1 cellular context compared by ENCODE assay signal in the genomic region with DNA sequence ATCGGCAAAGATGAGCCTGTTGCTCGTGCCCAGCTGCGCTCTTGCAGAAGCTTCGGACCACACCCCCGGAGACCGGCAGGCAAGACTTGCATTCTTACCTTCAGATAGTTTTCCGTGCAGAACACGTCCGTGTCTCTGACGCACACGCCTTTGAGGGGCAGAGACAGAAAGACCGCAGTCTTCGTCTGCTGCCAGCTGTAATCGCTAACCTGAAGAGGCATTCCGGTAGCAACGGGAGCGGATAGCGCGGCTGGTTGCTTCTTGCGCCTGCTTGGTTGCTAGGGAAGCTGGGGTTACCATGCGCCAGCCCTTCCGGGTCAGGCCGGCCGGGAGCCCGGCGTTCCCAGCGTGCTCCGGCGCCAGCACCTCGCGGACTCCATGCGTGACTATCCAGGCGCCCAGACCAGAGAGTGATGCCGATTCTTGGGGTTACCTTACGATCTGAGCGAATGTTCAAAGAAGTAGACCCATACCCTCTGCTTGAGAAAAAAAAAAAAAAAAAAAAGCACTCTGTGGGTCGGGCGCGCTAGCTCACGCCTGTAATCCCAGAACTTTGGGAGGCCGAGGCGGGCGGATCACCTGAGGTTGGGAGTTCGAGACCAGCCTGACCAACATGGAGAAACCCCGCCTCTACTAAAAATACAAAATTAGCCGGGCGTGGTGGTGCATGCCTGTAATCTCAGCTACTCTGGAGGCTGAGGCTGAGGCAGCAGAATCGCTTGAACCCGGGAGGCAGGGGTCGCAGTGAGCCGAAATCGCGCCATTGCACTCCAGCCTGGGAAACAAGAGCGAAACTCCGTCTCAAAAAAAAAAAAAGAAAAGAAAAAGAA.
TF ChIP-seq lines count a peak whose summit lies in the region.

No MANE protein-coding gene starts in this region.

TF ChIP-seq in HEK293, 187 proteins besides CTCF, POLR2A, EP300 and RAD21 (continued from another document):
- TF ChIP-seq, protein P1, sequence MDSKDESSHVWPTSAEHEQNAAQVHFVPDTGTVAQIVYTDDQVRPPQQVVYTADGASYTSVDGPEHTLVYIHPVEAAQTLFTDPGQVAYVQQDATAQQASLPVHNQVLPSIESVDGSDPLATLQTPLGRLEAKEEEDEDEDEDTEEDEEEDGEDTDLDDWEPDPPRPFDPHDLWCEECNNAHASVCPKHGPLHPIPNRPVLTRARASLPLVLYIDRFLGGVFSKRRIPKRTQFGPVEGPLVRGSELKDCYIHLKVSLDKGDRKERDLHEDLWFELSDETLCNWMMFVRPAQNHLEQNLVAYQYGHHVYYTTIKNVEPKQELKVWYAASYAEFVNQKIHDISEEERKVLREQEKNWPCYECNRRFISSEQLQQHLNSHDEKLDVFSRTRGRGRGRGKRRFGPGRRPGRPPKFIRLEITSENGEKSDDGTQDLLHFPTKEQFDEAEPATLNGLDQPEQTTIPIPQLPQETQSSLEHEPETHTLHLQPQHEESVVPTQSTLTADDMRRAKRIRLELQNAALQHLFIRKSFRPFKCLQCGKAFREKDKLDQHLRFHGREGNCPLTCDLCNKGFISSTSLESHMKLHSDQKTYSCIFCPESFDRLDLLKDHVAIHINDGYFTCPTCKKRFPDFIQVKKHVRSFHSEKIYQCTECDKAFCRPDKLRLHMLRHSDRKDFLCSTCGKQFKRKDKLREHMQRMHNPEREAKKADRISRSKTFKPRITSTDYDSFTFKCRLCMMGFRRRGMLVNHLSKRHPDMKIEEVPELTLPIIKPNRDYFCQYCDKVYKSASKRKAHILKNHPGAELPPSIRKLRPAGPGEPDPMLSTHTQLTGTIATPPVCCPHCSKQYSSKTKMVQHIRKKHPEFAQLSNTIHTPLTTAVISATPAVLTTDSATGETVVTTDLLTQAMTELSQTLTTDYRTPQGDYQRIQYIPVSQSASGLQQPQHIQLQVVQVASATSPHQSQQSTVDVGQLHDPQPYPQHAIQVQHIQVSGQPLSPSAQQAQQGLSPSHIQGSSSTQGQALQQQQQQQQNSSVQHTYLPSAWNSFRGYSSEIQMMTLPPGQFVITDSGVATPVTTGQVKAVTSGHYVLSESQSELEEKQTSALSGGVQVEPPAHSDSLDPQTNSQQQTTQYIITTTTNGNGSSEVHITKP (tag by site-specific recombination; IDR thresholded peaks at IDR 0.05) = peak; percentile 36; the same call in 1 of the 2 replicates
- TF ChIP-seq ZNF391 (tag by site-specific recombination; IDR thresholded peaks at IDR 0.05; ENCODE audit: borderline replicate concordance, low read depth) = peak; percentile 46; the same call in 1 of the 2 replicates
- TF ChIP-seq KLF10 (tag by site-specific recombination; IDR thresholded peaks at IDR 0.05) = 0 out of 2 replicates have a peak, but pooled peaks have one; percentile 21
- TF ChIP-seq SP7 (tag by site-specific recombination; IDR thresholded peaks at IDR 0.05) = 0 out of 2 replicates have a peak, but pooled peaks have one; percentile 44
- TF ChIP-seq, protein P2, sequence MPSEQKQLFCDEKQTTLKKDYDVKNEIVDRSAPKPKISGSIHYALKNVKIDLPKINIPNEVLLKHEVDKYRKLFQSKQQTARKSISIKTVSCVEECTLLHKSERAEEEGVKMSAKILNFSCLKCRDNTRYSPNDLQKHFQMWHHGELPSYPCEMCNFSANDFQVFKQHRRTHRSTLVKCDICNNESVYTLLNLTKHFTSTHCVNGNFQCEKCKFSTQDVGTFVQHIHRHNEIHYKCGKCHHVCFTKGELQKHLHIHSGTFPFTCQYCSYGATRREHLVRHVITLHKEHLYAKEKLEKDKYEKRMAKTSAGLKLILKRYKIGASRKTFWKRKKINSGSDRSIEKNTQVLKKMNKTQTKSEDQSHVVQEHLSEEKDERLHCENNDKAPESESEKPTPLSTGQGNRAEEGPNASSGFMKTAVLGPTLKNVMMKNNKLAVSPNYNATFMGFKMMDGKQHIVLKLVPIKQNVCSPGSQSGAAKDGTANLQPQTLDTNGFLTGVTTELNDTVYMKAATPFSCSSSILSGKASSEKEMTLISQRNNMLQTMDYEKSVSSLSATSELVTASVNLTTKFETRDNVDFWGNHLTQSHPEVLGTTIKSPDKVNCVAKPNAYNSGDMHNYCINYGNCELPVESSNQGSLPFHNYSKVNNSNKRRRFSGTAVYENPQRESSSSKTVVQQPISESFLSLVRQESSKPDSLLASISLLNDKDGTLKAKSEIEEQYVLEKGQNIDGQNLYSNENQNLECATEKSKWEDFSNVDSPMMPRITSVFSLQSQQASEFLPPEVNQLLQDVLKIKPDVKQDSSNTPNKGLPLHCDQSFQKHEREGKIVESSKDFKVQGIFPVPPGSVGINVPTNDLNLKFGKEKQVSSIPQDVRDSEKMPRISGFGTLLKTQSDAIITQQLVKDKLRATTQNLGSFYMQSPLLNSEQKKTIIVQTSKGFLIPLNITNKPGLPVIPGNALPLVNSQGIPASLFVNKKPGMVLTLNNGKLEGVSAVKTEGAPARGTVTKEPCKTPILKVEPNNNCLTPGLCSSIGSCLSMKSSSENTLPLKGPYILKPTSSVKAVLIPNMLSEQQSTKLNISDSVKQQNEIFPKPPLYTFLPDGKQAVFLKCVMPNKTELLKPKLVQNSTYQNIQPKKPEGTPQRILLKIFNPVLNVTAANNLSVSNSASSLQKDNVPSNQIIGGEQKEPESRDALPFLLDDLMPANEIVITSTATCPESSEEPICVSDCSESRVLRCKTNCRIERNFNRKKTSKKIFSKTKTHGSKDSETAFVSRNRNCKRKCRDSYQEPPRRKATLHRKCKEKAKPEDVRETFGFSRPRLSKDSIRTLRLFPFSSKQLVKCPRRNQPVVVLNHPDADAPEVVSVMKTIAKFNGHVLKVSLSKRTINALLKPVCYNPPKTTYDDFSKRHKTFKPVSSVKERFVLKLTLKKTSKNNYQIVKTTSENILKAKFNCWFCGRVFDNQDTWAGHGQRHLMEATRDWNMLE (tag by site-specific recombination; conservative IDR thresholded peaks at IDR 0.05; ENCODE audit: low read depth) = peak; percentile 95
- TF ChIP-seq, protein P3, sequence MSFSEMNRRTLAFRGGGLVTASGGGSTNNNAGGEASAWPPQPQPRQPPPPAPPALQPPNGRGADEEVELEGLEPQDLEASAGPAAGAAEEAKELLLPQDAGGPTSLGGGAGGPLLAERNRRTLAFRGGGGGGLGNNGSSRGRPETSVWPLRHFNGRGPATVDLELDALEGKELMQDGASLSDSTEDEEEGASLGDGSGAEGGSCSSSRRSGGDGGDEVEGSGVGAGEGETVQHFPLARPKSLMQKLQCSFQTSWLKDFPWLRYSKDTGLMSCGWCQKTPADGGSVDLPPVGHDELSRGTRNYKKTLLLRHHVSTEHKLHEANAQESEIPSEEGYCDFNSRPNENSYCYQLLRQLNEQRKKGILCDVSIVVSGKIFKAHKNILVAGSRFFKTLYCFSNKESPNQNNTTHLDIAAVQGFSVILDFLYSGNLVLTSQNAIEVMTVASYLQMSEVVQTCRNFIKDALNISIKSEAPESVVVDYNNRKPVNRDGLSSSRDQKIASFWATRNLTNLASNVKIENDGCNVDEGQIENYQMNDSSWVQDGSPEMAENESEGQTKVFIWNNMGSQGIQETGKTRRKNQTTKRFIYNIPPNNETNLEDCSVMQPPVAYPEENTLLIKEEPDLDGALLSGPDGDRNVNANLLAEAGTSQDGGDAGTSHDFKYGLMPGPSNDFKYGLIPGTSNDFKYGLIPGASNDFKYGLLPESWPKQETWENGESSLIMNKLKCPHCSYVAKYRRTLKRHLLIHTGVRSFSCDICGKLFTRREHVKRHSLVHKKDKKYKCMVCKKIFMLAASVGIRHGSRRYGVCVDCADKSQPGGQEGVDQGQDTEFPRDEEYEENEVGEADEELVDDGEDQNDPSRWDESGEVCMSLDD (tag by site-specific recombination; IDR thresholded peaks at IDR 0.05) = peak; percentile 79
- peak; percentile 98 for TF ChIP-seq ZNF335 (tag by site-specific recombination; conservative IDR thresholded peaks at IDR 0.05)
- peak; percentile 59; the same call in 1 of the 2 replicates for TF ChIP-seq ZNF561 (tag by site-specific recombination; IDR thresholded peaks at IDR 0.05; ENCODE audit: borderline replicate concordance)
- TF ChIP-seq ZNF558 (tag by site-specific recombination; IDR thresholded peaks at IDR 0.05) = 0 out of 2 replicates have a peak, but pooled peaks have one; percentile 17
- 0 out of 2 replicates have a peak, but pooled peaks have one; percentile 33 for TF ChIP-seq ZNF24 (tag by site-specific recombination; IDR thresholded peaks at IDR 0.05)
- TF ChIP-seq, protein P4, sequence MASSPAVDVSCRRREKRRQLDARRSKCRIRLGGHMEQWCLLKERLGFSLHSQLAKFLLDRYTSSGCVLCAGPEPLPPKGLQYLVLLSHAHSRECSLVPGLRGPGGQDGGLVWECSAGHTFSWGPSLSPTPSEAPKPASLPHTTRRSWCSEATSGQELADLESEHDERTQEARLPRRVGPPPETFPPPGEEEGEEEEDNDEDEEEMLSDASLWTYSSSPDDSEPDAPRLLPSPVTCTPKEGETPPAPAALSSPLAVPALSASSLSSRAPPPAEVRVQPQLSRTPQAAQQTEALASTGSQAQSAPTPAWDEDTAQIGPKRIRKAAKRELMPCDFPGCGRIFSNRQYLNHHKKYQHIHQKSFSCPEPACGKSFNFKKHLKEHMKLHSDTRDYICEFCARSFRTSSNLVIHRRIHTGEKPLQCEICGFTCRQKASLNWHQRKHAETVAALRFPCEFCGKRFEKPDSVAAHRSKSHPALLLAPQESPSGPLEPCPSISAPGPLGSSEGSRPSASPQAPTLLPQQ (tag by site-specific recombination; IDR thresholded peaks at IDR 0.05) = 0 out of 2 replicates have a peak, but pooled peaks have one; percentile 25
- TF ChIP-seq, protein P5, sequence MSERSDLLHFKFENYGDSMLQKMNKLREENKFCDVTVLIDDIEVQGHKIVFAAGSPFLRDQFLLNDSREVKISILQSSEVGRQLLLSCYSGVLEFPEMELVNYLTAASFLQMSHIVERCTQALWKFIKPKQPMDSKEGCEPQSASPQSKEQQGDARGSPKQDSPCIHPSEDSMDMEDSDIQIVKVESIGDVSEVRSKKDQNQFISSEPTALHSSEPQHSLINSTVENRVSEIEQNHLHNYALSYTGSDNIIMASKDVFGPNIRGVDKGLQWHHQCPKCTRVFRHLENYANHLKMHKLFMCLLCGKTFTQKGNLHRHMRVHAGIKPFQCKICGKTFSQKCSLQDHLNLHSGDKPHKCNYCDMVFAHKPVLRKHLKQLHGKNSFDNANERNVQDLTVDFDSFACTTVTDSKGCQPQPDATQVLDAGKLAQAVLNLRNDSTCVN (tag by site-specific recombination; optimal IDR thresholded peaks at IDR 0.05) = peak; percentile 35
- peak; percentile 49 for TF ChIP-seq ZIC2 (tag by site-specific recombination; IDR thresholded peaks at IDR 0.05)
- TF ChIP-seq OSR2 (tag by site-specific recombination; IDR thresholded peaks at IDR 0.05) = peak; percentile 96
- TF ChIP-seq KLF1 (tag by site-specific recombination; IDR thresholded peaks at IDR 0.05) = 0 out of 2 replicates have a peak, but pooled peaks have one; percentile 12
- peak; percentile 46 for TF ChIP-seq ZXDB (tag by site-specific recombination; IDR thresholded peaks at IDR 0.05)
- TF ChIP-seq ZNF600 (tag by site-specific recombination; IDR thresholded peaks at IDR 0.05) = peak; percentile 61; the same call in 1 of the 2 replicates
- TF ChIP-seq, protein P6, sequence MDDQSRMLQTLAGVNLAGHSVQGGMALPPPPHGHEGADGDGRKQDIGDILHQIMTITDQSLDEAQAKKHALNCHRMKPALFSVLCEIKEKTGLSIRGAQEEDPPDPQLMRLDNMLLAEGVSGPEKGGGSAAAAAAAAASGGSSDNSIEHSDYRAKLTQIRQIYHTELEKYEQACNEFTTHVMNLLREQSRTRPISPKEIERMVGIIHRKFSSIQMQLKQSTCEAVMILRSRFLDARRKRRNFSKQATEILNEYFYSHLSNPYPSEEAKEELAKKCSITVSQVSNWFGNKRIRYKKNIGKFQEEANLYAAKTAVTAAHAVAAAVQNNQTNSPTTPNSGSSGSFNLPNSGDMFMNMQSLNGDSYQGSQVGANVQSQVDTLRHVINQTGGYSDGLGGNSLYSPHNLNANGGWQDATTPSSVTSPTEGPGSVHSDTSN (CRISPR knock-in tag; IDR thresholded peaks at IDR 0.05) = 0 out of 2 replicates have a peak, but pooled peaks have one; percentile 37
- TF ChIP-seq ZNF341 (tag by site-specific recombination; IDR thresholded peaks at IDR 0.05; ENCODE audit: low read depth) = peak; percentile 66
- TF ChIP-seq ZNF76 (tag by site-specific recombination; IDR thresholded peaks at IDR 0.05; ENCODE audit: borderline replicate concordance, low read depth) = peak; percentile 86
- peak; percentile 34; the same call in 1 of the 2 replicates for TF ChIP-seq ZNF2 (tag by site-specific recombination; IDR thresholded peaks at IDR 0.05)
TF ChIP-seq in HEK293: peak in this region for 30; not testable (repeated sequence) for 157.
